26 cellular contexts compared by ENCODE assay signal in genomic region chr12:52368494-52368893, GRCh38. TPM values are rescaled to one million over a fixed set of nuclear protein-coding genes. Genes with fewer than 3 reads are reported as not detected.
"Had no signal": no experiment of that assay in that cellular context is flagged by ENCODE, and none has a peak within 500 bp of the region (broad histone marks: within the 10 kb centered on the region; RNA-seq: fewer than 3 reads in every experiment).

No MANE protein-coding gene starts in this region.

- H3K4me2 ChIP-seq: KMS-11 had no signal

- H3K4me1 ChIP-seq: SJCRH30 had no signal

- H3K9me3 ChIP-seq: SJCRH30 had no signal

- H3K4me3 ChIP-seq: SJCRH30 had no signal

- DNase-seq: IMR-90, Kasumi-1, MM.1S, NCI-H1092 treated with DMSO at 0.1 percent for 48 hours, NCI-H1436, NCI-H187, NCI-H2029, NCI-H2081 treated with DMSO at 0.1 percent for 48 hours, NCI-H2171, NCI-H226, NCI-H446, NCI-H510A, NCI-H524 treated with DMSO at 0.1 percent for 48 hours, NCI-H69, NCI-H774, PC-3, SHP77 treated with DMSO at 0.1 percent for 48 hours, SJCRH30 had no signal

- FAIRE-seq: HepG2 had no signal

- ATAC-seq: HepG2, Panc1, PC-3, SK-N-SH treated with all-trans-retinoic acid at 6 μM for 48 hours had no signal

- H3K27me3 ChIP-seq: SJCRH30 had no signal

- H3K27ac ChIP-seq: KMS-11, RWPE1, SJCRH30 had no signal

- H3K36me3 ChIP-seq: SJCRH30 had no signal

RNA-seq across cellular contexts. Expression of gene KRT85, which starts 1.2 kb away (rescaled TPM):
- total RNA-seq: HepG2, HT1080, IMR-90, M059J, OCI-LY7, PC-3, SJCRH30 had no signal

RNA-seq across cellular contexts. Expression of gene KRT84, which starts 17.0 kb away (rescaled TPM):
- total RNA-seq: HepG2, HT1080, IMR-90, M059J, OCI-LY7, SJCRH30 had no signal

RNA-seq across cellular contexts. Expression of gene KRT82, which starts 37.6 kb away (rescaled TPM):
- total RNA-seq: HepG2, HT1080, IMR-90, M059J, OCI-LY7, SJCRH30 had no signal

RNA-seq across cellular contexts. Expression of gene KRT83, which starts 47.3 kb away (rescaled TPM):
- total RNA-seq: HepG2, IMR-90, OCI-LY7, SJCRH30 had no signal
